ENCODE assay signal across 27 cellular contexts in genomic region chr6:121453191-121453590, GRCh38. TPM values are rescaled to one million over a fixed set of nuclear protein-coding genes. Genes with fewer than 3 reads are reported as not detected.
"Had no signal": no experiment of that assay in that cellular context is flagged by ENCODE, and none has a peak within 500 bp of the region (broad histone marks: within the 10 kb centered on the region; RNA-seq: fewer than 3 reads in every experiment).

No MANE protein-coding gene starts in this region.

- H3K4me1 Mint-ChIP-seq: natural killer cell; stimulated activated naive CD8-positive, alpha-beta T cell treated with anti-CD3 and anti-CD28 coated beads, Interleukin-15, amount 100 ng/mL, for 72 hours had no signal

- H3K4me3 ChIP-seq: coronary artery, gastroesophageal sphincter, heart left ventricle, hepatocyte, left ventricle myocardium inferior, lower lobe of right lung, pancreas, right lobe of liver, suprapubic skin, thyroid gland, vagina had no signal

- H3K4me2 ChIP-seq: hepatocyte had no signal

- H3K4me3 Mint-ChIP-seq: effector memory CD8-positive, alpha-beta T cell; natural killer cell; stimulated activated naive CD8-positive, alpha-beta T cell treated with anti-CD3 and anti-CD28 coated beads, Interleukin-15, amount 100 ng/mL, for 72 hours had no signal

- H3K27ac Mint-ChIP-seq: effector memory CD8-positive, alpha-beta T cell; natural killer cell; progenitor cell of endocrine pancreas; stimulated activated naive CD8-positive, alpha-beta T cell treated with anti-CD3 and anti-CD28 coated beads, Interleukin-15, amount 100 ng/mL, for 72 hours had no signal

- H3K27ac ChIP-seq: coronary artery, epithelial cell of prostate, gastroesophageal sphincter, heart left ventricle, hepatocyte, left ventricle myocardium inferior, lower lobe of right lung, pancreas, right lobe of liver, suprapubic skin, vagina had no signal

- FAIRE-seq: pancreas, small intestine had no signal

- H3K9me3 Mint-ChIP-seq: effector memory CD8-positive, alpha-beta T cell; stimulated activated naive CD8-positive, alpha-beta T cell treated with anti-CD3 and anti-CD28 coated beads, Interleukin-15, amount 100 ng/mL, for 72 hours had no signal

- ATAC-seq: effector memory CD8-positive, alpha-beta T cell; esophagus mucosa; gastroesophageal sphincter; heart left ventricle; left colon; natural killer cell; pancreas; right lobe of liver; stimulated activated naive CD8-positive, alpha-beta T cell treated with anti-CD3 and anti-CD28 coated beads, Interleukin-15, amount 100 ng/mL, for 72 hours had no signal

- DNase-seq: effector memory CD8-positive, alpha-beta T cell; foreskin fibroblast; heart left ventricle; left colon; left ventricle myocardium inferior; lower lobe of right lung; natural killer cell; occipital lobe; pancreas; right lobe of liver; small intestine; stimulated activated CD4-positive, alpha-beta T cell treated with anti-CD3 and anti-CD28 coated beads, Interleukin-12 subunit alpha, Interleukin-12 subunit beta, amount 100 ng/mL, for 4 hours; stimulated activated CD4-positive, alpha-beta T cell treated with anti-CD3 and anti-CD28 coated beads, Interleukin-1b, Interleukin-23, amount 100 ng/mL, for 48 hours; stimulated activated CD4-positive, alpha-beta T cell treated with anti-CD3 and anti-CD28 coated beads, Interleukin-4, amount 100 ng/mL, for 1 hour; stimulated activated CD8-positive, alpha-beta memory T cell treated with anti-CD3 and anti-CD28 coated beads, Interleukin-4, amount 100 ng/mL, for 48 hours; stimulated activated naive CD4-positive, alpha-beta T cell; stimulated activated naive CD8-positive, alpha-beta T cell treated with anti-CD3 and anti-CD28 coated beads, Interleukin-15, amount 100 ng/mL, for 72 hours; thyroid gland; trophoblast cell had no signal

- H3K9me3 ChIP-seq: gastroesophageal sphincter, heart left ventricle, left ventricle myocardium inferior, lower lobe of right lung, pancreas, right lobe of liver, suprapubic skin, thyroid gland, vagina had no signal

- H3K27me3 ChIP-seq: gastroesophageal sphincter, heart left ventricle, hepatocyte, pancreas, right lobe of liver, suprapubic skin, thyroid gland, vagina had no signal

- H2AFZ ChIP-seq: hepatocyte had no signal

- H3K4me1 ChIP-seq: lower lobe of right lung, pancreas, right lobe of liver, suprapubic skin, thyroid gland had no signal

- H3K36me3 ChIP-seq: pancreas, right lobe of liver had no signal

- H3K36me3 Mint-ChIP-seq: natural killer cell had no signal

- H3K27me3 Mint-ChIP-seq: effector memory CD8-positive, alpha-beta T cell; progenitor cell of endocrine pancreas; stimulated activated naive CD8-positive, alpha-beta T cell treated with anti-CD3 and anti-CD28 coated beads, Interleukin-15, amount 100 ng/mL, for 72 hours had no signal

RNA-seq across cellular contexts. Expression of gene GJA1, which starts 17.7 kb away (rescaled TPM):
- total RNA-seq: natural killer cell had no signal
